Comparison of ENCODE assay signal across 8 cellular contexts in genomic region chr10:119650692-119651513, GRCh38. TPM values are rescaled to one million over a fixed set of nuclear protein-coding genes. Genes with fewer than 3 reads are reported as not detected.
DNase-seq lines count a peak whose midpoint lies in the region; ATAC-seq and TF ChIP-seq lines count a peak whose summit lies in the region.

TSS of gene BAG3 (plus strand) at chr10:119651380. CDS start at chr10:119651676, 296 bp downstream.

- no peaks in the 10 kb centered on the region for H3K36me3 ChIP-seq in CD8-positive, alpha-beta memory T cell (ENCODE audit: insufficient read depth, low read length)

- peaks cover 0 to 7% (median 0%) of the 10 kb centered on the region in 5 donors for H3K9me3 Mint-ChIP-seq in CD8-positive, alpha-beta memory T cell
- H3K9me3 Mint-ChIP-seq in naive B cell: peaks cover 0 to 5% (median 1%) of the 10 kb centered on the region in 7 donors
- H3K9me3 Mint-ChIP-seq in stimulated activated effector memory CD8-positive, alpha-beta T cell treated with anti-CD3 and anti-CD28 coated beads, Interleukin-12 subunit alpha, Interleukin-12 subunit beta, amount 100 ng/mL, for 72 hours: no peaks in the 10 kb centered on the region

- POLR2A ChIA-PET in CD8-positive, alpha-beta memory T cell (lab: Charles Lee): interaction anchor here (0.6 to 2.0 kb wide), 7 partner anchors 8 to 550 kb away, joined by 3 to 9 read pairs (median 3); partner anchors contain the start of gene INPP5F

- peaks cover 39% of the 10 kb centered on the region for H3K4me1 ChIP-seq in CD8-positive, alpha-beta memory T cell (ENCODE audit: insufficient read depth, low read length)

- CTCF ChIA-PET in CD8-positive, alpha-beta memory T cell (lab: Charles Lee): interaction anchor here (1.0 to 2.4 kb wide), 8 partner anchors 8 to 222 kb away, joined by 3 to 9 read pairs (median 3); partner anchors contain the start of genes MCMBP and RGS10

- H3K4me3 Mint-ChIP-seq in CD8-positive, alpha-beta memory T cell: peak within 1 kb of the TSS; percentile 93 to 98 (median 98)
- H3K4me3 Mint-ChIP-seq in naive B cell: peak within 1 kb of the TSS; percentile 92 to 99 (median 96)
- H3K4me3 Mint-ChIP-seq in stimulated activated effector memory CD8-positive, alpha-beta T cell treated with anti-CD3 and anti-CD28 coated beads, Interleukin-12 subunit alpha, Interleukin-12 subunit beta, amount 100 ng/mL, for 72 hours: peak within 1 kb of the TSS; percentile 92

- peaks cover 0 to 13% (median 5%) of the 10 kb centered on the region in 3 donors for H3K36me3 Mint-ChIP-seq in CD8-positive, alpha-beta memory T cell
- H3K36me3 Mint-ChIP-seq in naive B cell: no peaks in the 10 kb centered on the region
- H3K36me3 Mint-ChIP-seq in stimulated activated effector memory CD8-positive, alpha-beta T cell treated with anti-CD3 and anti-CD28 coated beads, Interleukin-12 subunit alpha, Interleukin-12 subunit beta, amount 100 ng/mL, for 72 hours: peaks cover 10% of the 10 kb centered on the region

- H3K27ac ChIP-seq in CD8-positive, alpha-beta memory T cell (ENCODE audit: low read depth, low read length): peak within 1 kb of the TSS; percentile 76
- H3K27ac ChIP-seq in HL-60 (replicated peaks): peak within 1 kb of the TSS; percentile 63

- no peak for TF ChIP-seq CTCF in HL-60 (IDR thresholded peaks at IDR 0.05; ENCODE audit: insufficient read depth, low read length)

- H3K27me3 ChIP-seq in CD8-positive, alpha-beta memory T cell (ENCODE audit: insufficient read depth, low read length, poor library complexity, severe bottlenecking): no peaks in the 10 kb centered on the region
- H3K27me3 ChIP-seq in HL-60 (ENCODE audit: insufficient read depth, poor library complexity, severe bottlenecking): peaks cover 3% of the 10 kb centered on the region

- peak within 1 kb of the TSS; percentile 73 for H3K4me3 ChIP-seq in CD8-positive, alpha-beta memory T cell (ENCODE audit: low read length)
- peak within 1 kb of the TSS; percentile 81 for H3K4me3 ChIP-seq in HL-60 (replicated peaks; ENCODE audit: insufficient read depth, low read length)

- ATAC-seq in GM19438 (IDR thresholded peaks at IDR 0.05; ENCODE audit: low read depth, unreplicated experiment) (peak; percentile 71), naive B cell (ENCODE audit: low read depth in 2 of 2) (peak; percentile 79 to 85)
- peak; percentile 75 for ATAC-seq in stimulated activated effector memory CD8-positive, alpha-beta T cell treated with anti-CD3 and anti-CD28 coated beads, Interleukin-12 subunit alpha, Interleukin-12 subunit beta, amount 100 ng/mL, for 72 hours

- peak; percentile 64 to 83 (median 68) for DNase-seq in CD8-positive, alpha-beta memory T cell
- DNase-seq in HL-60 (ENCODE audit: low read depth in 1 of 2, low spot score in 1 of 2) (peak; percentile 40 to 57), RPMI7951 (ENCODE audit: low read depth) (peak; percentile 94), fibroblast of gingiva (ENCODE audit: low read depth) (peak; percentile 93), naive B cell (peak; percentile 59)
- peak; percentile 62 to 77 for DNase-seq in activated T-helper 1 cell treated with anti-CD3 and anti-CD28 coated beads, Interleukin-2, amount 50 U/mL, for 16 hours (ENCODE audit: low read depth in 1 of 2, low spot score in 1 of 2)
- peak; percentile 72 to 89 for DNase-seq in stimulated activated effector memory CD8-positive, alpha-beta T cell treated with anti-CD3 and anti-CD28 coated beads, Interleukin-12 subunit alpha, Interleukin-12 subunit beta, amount 100 ng/mL, for 72 hours (ENCODE audit: low spot score in 2 of 2)

- H3K9me3 ChIP-seq in CD8-positive, alpha-beta memory T cell (ENCODE audit: low read length): no peaks in the 10 kb centered on the region

- H3K27me3 Mint-ChIP-seq in CD8-positive, alpha-beta memory T cell: no peaks in the 10 kb centered on the region
- H3K27me3 Mint-ChIP-seq in naive B cell: peaks cover 7 to 24% (median 13%) of the 10 kb centered on the region in 3 donors

- H3K4me1 Mint-ChIP-seq in CD8-positive, alpha-beta memory T cell: peaks cover 44 to 48% (median 46%) of the 10 kb centered on the region in 3 donors
- H3K4me1 Mint-ChIP-seq in naive B cell: peaks cover 0 to 9% (median 7%) of the 10 kb centered on the region in 3 donors
- peaks cover 41% of the 10 kb centered on the region for H3K4me1 Mint-ChIP-seq in stimulated activated effector memory CD8-positive, alpha-beta T cell treated with anti-CD3 and anti-CD28 coated beads, Interleukin-12 subunit alpha, Interleukin-12 subunit beta, amount 100 ng/mL, for 72 hours

- peak within 1 kb of the TSS; percentile 89 to 98 (median 94) for H3K27ac Mint-ChIP-seq in CD8-positive, alpha-beta memory T cell
- H3K27ac Mint-ChIP-seq in naive B cell: peak within 1 kb of the TSS; percentile 82 to 95 (median 92)
- peak within 1 kb of the TSS; percentile 98 for H3K27ac Mint-ChIP-seq in stimulated activated effector memory CD8-positive, alpha-beta T cell treated with anti-CD3 and anti-CD28 coated beads, Interleukin-12 subunit alpha, Interleukin-12 subunit beta, amount 100 ng/mL, for 72 hours

RNA-seq across cellular contexts. Expression of gene BAG3, which starts in this region (rescaled TPM):
- total RNA-seq in CD8-positive, alpha-beta memory T cell: 10 to 100 TPM; 12.0 to 12.5 TPM
- 11.3 TPM for polyA plus RNA-seq in CD8-positive, alpha-beta memory T cell
- total RNA-seq in RPMI7951 (2014; rRNA removed; shearing (Covaris generic)): 13.9 and 15.2 TPM in 2 replicates
- 1 to 10 TPM in 2 of 6 donors, under 1 TPM in 3, not detected in 1; 0.41 to 1.2 (median 0.89) TPM for polyA plus RNA-seq in naive B cell (ENCODE audit: low read depth in 6 of 6)

Comparison
In these comparisons a context has a peak if more than half of its experiments do, and no peak if none do; other contexts are left out.
1. Peak in every context shown above with its lines: DNase-seq, ATAC-seq, H3K4me3 ChIP-seq and H3K27ac ChIP-seq.